ENCODE assay signal across 8 cellular contexts in the genomic region with DNA sequence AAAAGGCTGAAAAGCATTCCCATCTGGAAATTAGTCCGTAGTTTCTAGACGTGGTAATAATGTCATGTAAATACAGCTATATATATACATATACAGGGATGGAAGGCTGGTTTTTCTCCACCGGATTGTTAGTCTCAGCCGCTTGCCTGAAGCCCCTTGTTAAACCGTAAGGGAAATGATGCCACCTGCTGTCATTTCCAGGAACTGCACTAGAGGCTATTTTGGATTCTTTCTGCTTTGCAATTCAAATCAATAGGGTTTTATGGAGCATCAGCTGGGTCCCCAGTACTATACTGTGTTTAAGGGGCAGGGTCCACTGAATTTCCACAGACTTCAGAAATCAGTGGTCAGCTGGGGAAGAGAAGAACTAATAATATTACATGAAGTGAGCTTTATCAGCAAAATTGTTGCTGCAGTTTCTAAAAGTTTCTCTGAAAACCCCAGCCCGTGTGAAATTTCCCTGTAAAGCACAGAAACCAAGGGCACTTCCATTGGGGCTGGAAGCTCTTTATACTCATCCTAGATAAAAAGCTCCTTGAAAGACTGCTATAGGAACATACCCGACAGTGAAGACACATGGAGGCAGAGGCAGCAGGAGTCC. TPM values are rescaled to one million over a fixed set of nuclear protein-coding genes. Genes with fewer than 3 reads are reported as not detected.
DNase-seq lines count a peak whose midpoint lies in the region; ATAC-seq and TF ChIP-seq lines count a peak whose summit lies in the region.

No MANE protein-coding gene starts in this region.

- no peaks in the 10 kb centered on the region for H3K27me3 ChIP-seq in BLaER1 treated with 17β-estradiol and CSF1 and Interleukin-3, amounts not matched to agents 10 nM and 100 nM
- H3K27me3 ChIP-seq in MM.1S (replicated peaks; ENCODE audit: insufficient read depth, low read length) (no peaks in the 10 kb centered on the region), SJSA1 (replicated peaks) (no peaks in the 10 kb centered on the region), upper lobe of right lung (no peaks in the 10 kb centered on the region)

- H3K27ac ChIP-seq in BLaER1 treated with 17β-estradiol and CSF1 and Interleukin-3, amounts not matched to agents 10 nM and 100 nM: peak overlapping the region in 6 of 11 experiments; percentile 5 to 59 (median 16); a peak in 8 of 22 replicates
- H3K27ac ChIP-seq in MM.1S (ENCODE audit: low read length): no peak overlapping the region
- no peak overlapping the region for H3K27ac ChIP-seq in SJSA1
- H3K27ac ChIP-seq in upper lobe of right lung: no peak overlapping the region

- H3K9ac ChIP-seq in BLaER1 treated with 17β-estradiol and CSF1 and Interleukin-3, amounts not matched to agents 10 nM and 100 nM: peak overlapping the region in 3 of 11 experiments; percentile 5 to 28 (median 28); a peak in 2 of 22 replicates
- H3K9ac ChIP-seq in MM.1S (ENCODE audit: low read length): no peak overlapping the region

- H3K79me2 ChIP-seq in MM.1S (ENCODE audit: low read length): peaks cover 7% of the 10 kb centered on the region; the same call in 1 of the 2 replicates

- H4K20me1 ChIP-seq in BLaER1 treated with 17β-estradiol and CSF1 and Interleukin-3, amounts not matched to agents 10 nM and 100 nM: peaks cover 83 to 100% (median 100%) of the 10 kb centered on the region in 11 experiments
- H4K20me1 ChIP-seq in MM.1S (ENCODE audit: insufficient read depth, low read length): no peaks in the 10 kb centered on the region

- H3K36me3 ChIP-seq in BLaER1 treated with 17β-estradiol and CSF1 and Interleukin-3, amounts not matched to agents 10 nM and 100 nM: peaks cover 96 to 100% (median 98%) of the 10 kb centered on the region in 11 experiments
- H3K36me3 ChIP-seq in MM.1S (replicated peaks; ENCODE audit: insufficient read depth, low read length) (0 out of 2 replicates have a peak, but pooled peaks cover 4% of the 10 kb centered on the region), SJSA1 (no peaks in the 10 kb centered on the region), upper lobe of right lung (peaks cover 22% of the 10 kb centered on the region)

- TF ChIP-seq CTCF in MM.1S (IDR thresholded peaks at IDR 0.05; ENCODE audit: low read length) (peak; percentile 99), upper lobe of right lung (IDR thresholded peaks at IDR 0.05) (peak; percentile 94)

- H3K4me3 ChIP-seq in BLaER1 treated with 17β-estradiol and CSF1 and Interleukin-3, amounts not matched to agents 10 nM and 100 nM: no peak overlapping the region
- H3K4me3 ChIP-seq in MM.1S (ENCODE audit: low read length): no peak overlapping the region
- no peak overlapping the region for H3K4me3 ChIP-seq in SJSA1
- H3K4me3 ChIP-seq in upper lobe of right lung: no peak overlapping the region

- no peaks in the 10 kb centered on the region for H3K9me3 ChIP-seq in BLaER1 treated with 17β-estradiol and CSF1 and Interleukin-3, amounts not matched to agents 10 nM and 100 nM (replicated peaks in 1 of 11)
- H3K9me3 ChIP-seq in MM.1S (replicated peaks; ENCODE audit: insufficient read depth, low read length) (no peaks in the 10 kb centered on the region), SJSA1 (replicated peaks) (no peaks in the 10 kb centered on the region), upper lobe of right lung (no peaks in the 10 kb centered on the region)

- no peaks in the 10 kb centered on the region for H3K9me2 ChIP-seq in MM.1S (replicated peaks; ENCODE audit: insufficient read depth, low read length)

- H3F3A ChIP-seq in MM.1S (ENCODE audit: insufficient read depth, low read length): peaks cover 4% of the 10 kb centered on the region; the same call in 1 of the 2 replicates

- peaks cover 30 to 56% (median 46%) of the 10 kb centered on the region in 10 experiments for H3K4me1 ChIP-seq in BLaER1 treated with 17β-estradiol and CSF1 and Interleukin-3, amounts not matched to agents 10 nM and 100 nM
- H3K4me1 ChIP-seq in MM.1S (ENCODE audit: low read length) (peaks cover 4% of the 10 kb centered on the region), SJSA1 (replicated peaks) (peaks cover 36% of the 10 kb centered on the region), upper lobe of right lung (peaks cover 7% of the 10 kb centered on the region)

- DNase-seq in MM.1S: peak; percentile 88
- DNase-seq in SJSA1 (ENCODE audit: low read depth in 1 of 2, low spot score in 2 of 2): peak; percentile 73 to 76
- peak; percentile 39 to 71 (median 54) for DNase-seq in activated naive CD4-positive, alpha-beta T cell (lab: John Stamatoyannopoulos, UW)
- DNase-seq in globus pallidus (ENCODE audit: low spot score): peak; percentile 79
- peak; percentile 88 for DNase-seq in pons (ENCODE audit: low spot score)
- no peak for DNase-seq in upper lobe of right lung

- peak overlapping the region in 4 of 11 experiments; percentile 17 to 41 (median 34); a peak in 6 of 22 replicates for H3K4me2 ChIP-seq in BLaER1 treated with 17β-estradiol and CSF1 and Interleukin-3, amounts not matched to agents 10 nM and 100 nM
- H3K4me2 ChIP-seq in MM.1S (ENCODE audit: low read depth, low read length): no peak overlapping the region

- H2AFZ ChIP-seq in MM.1S (ENCODE audit: low read length): no peak overlapping the region

- intact Hi-C loops in upper lobe of right lung (cut with DNase I): loop anchor here (5.0 kb wide), 1 partner anchor 86 kb away; no protein-coding TSS in a partner anchor

- peak; percentile 66 for ATAC-seq in GM19438 (IDR thresholded peaks at IDR 0.05; ENCODE audit: low read depth, unreplicated experiment)
- ATAC-seq in upper lobe of right lung: peak; percentile 78

RNA-seq across cellular contexts. Expression of a gene that starts 33.8 kb away (rescaled TPM):
- total RNA-seq in SJSA1 (2014; rRNA removed; shearing (Covaris generic)): 74.1 and 78.5 TPM in 2 replicates
- total RNA-seq in upper lobe of right lung: 85.2 TPM

RNA-seq across cellular contexts. Expression of a gene that starts 58.0 kb away (rescaled TPM):
- total RNA-seq in SJSA1 (2014; rRNA removed; shearing (Covaris generic)): 1.3 and 2.3 TPM in 2 replicates
- 14.8 TPM for total RNA-seq in upper lobe of right lung

Comparison
In these comparisons a context has a peak if more than half of its experiments do, and no peak if none do; other contexts are left out.
1. H3K27ac ChIP-seq: peak in BLaER1 treated with 17β-estradiol and CSF1 and Interleukin-3, amounts not matched to agents 10 nM and 100 nM (6 of 11); none in MM.1S (single experiment), SJSA1 (single experiment) and upper lobe of right lung (single experiment).